Comparison of ENCODE assay signal across 1 cellular context in genomic region chr1:74732960-74733615, GRCh38.
TF ChIP-seq lines count a peak whose summit lies in the region.

Gene CRYZ (minus strand): TSS chr1:74733050. CDS start chr1:74724821, 8,229 bp downstream.
Gene TYW3 (plus strand): TSS chr1:74733152. CDS start chr1:74733245, 93 bp downstream.

TF ChIP-seq in HepG2, 621 proteins besides CTCF, POLR2A, EP300 and RAD21 (continued from another document and continues in another):
- TF ChIP-seq AKNA (CRISPR knock-in tag; IDR thresholded peaks at IDR 0.05; ENCODE audit: borderline replicate concordance) (no peak), NR2F1 (CRISPR knock-in tag; IDR thresholded peaks at IDR 0.05) (no peak), MAZ (IDR thresholded peaks at IDR 0.05; ENCODE audit: borderline replicate concordance, low read depth, low read length) (no peak), MAZ (CRISPR knock-in tag; IDR thresholded peaks at IDR 0.05; ENCODE audit: low read depth) (no peak), DNMT3B (CRISPR knock-in tag; conservative IDR thresholded peaks at IDR 0.05) (no peak), STAT6 (CRISPR knock-in tag; IDR thresholded peaks at IDR 0.05; ENCODE audit: borderline replicate concordance) (0 out of 2 replicates have a peak, but pooled peaks have one; percentile 67), HES4 (CRISPR knock-in tag; IDR thresholded peaks at IDR 0.05; ENCODE audit: borderline replicate concordance) (peak; percentile 93), ZNF138 (CRISPR knock-in tag; IDR thresholded peaks at IDR 0.05; ENCODE audit: low read depth) (no peak), ZGPAT (CRISPR knock-in tag; IDR thresholded peaks at IDR 0.05) (peak; percentile 93), JARID2 (CRISPR knock-in tag; IDR thresholded peaks at IDR 0.05; ENCODE audit: insufficient replicate concordance) (no peak), ZUFSP (CRISPR knock-in tag; IDR thresholded peaks at IDR 0.05; ENCODE audit: borderline replicate concordance) (no peak), FOXP4 (CRISPR knock-in tag; IDR thresholded peaks at IDR 0.05) (peak; percentile 40), BCL3 (CRISPR knock-in tag; IDR thresholded peaks at IDR 0.05) (no peak), NFATC3 (CRISPR knock-in tag; IDR thresholded peaks at IDR 0.05) (no peak), DPF2 (CRISPR knock-in tag; IDR thresholded peaks at IDR 0.05; ENCODE audit: borderline replicate concordance, low read depth) (no peak), GMEB2 (CRISPR knock-in tag; IDR thresholded peaks at IDR 0.05; ENCODE audit: low read depth) (no peak), STAG1 (CRISPR knock-in tag; IDR thresholded peaks at IDR 0.05) (no peak), ZNF503 (CRISPR knock-in tag; IDR thresholded peaks at IDR 0.05) (no peak), FOXJ3 (CRISPR knock-in tag; IDR thresholded peaks at IDR 0.05; ENCODE audit: borderline replicate concordance) (peak; percentile 52; the same call in 1 of the 2 replicates), SNAPC4 (CRISPR knock-in tag; IDR thresholded peaks at IDR 0.05) (peak; percentile 71; the same call in 1 of the 2 replicates), FOSL1 (CRISPR knock-in tag; IDR thresholded peaks at IDR 0.05; ENCODE audit: borderline replicate concordance) (no peak), LBX2 (CRISPR knock-in tag; IDR thresholded peaks at IDR 0.05; ENCODE audit: borderline replicate concordance) (no peak), ZNF788 (CRISPR knock-in tag; IDR thresholded peaks at IDR 0.05; ENCODE audit: borderline replicate concordance) (peak; percentile 95; the same call in 1 of the 2 replicates), ZNF614 (CRISPR knock-in tag; IDR thresholded peaks at IDR 0.05; ENCODE audit: borderline replicate concordance) (peak; percentile 74; the same call in 1 of the 2 replicates), ZNF713 (CRISPR knock-in tag; IDR thresholded peaks at IDR 0.05) (no peak), HNF4A (CRISPR knock-in tag; IDR thresholded peaks at IDR 0.05) (peak; percentile 63), ZNF414 (CRISPR knock-in tag; IDR thresholded peaks at IDR 0.05) (no peak), HDAC1 (CRISPR knock-in tag; IDR thresholded peaks at IDR 0.05) (peak; percentile 92)
